8 cellular contexts compared by ENCODE assay signal in genomic region chr2:191115391-191115790, GRCh38. TPM values are rescaled to one million over a fixed set of nuclear protein-coding genes. Genes with fewer than 3 reads are reported as not detected.
DNase-seq lines count a peak whose midpoint lies in the region; ATAC-seq and TF ChIP-seq lines count a peak whose summit lies in the region.

No MANE protein-coding gene starts in this region.

- CTCF ChIA-PET in WTC11 (lab: Charles Lee) = no interaction called here

- DNase-seq in activated T-helper 9 cell treated with anti-CD3 and anti-CD28 coated beads, Interleukin-2, amount 50 U/mL, for 16 hours (ENCODE audit: low read depth) = peak; percentile 36
- peak; percentile 39 to 47 (median 44) for DNase-seq in stimulated activated CD4-positive, alpha-beta T cell treated with anti-CD3 and anti-CD28 coated beads, TNF-alpha, amount 100 ng/mL, for 48 hours (ENCODE audit: low read depth in 3 of 3)
- DNase-seq in WTC11 (ENCODE audit: low spot score) (no peak), NCI-H2081 (lab: John Stamatoyannopoulos, UW) (no peak), Ammon's horn (ENCODE audit: low spot score) (no peak)

- no peak for TF ChIP-seq CTCF in WTC11 (IDR thresholded peaks at IDR 0.05)

- H3K9me3 Mint-ChIP-seq in WTC11 = no peaks in the 10 kb centered on the region

- H3K4me3 Mint-ChIP-seq in WTC11 = no peak overlapping the region

- no peaks in the 10 kb centered on the region for H3K4me1 Mint-ChIP-seq in WTC11

- no peak overlapping the region for H3K27ac Mint-ChIP-seq in WTC11

- ATAC-seq in GM19452 (IDR thresholded peaks at IDR 0.05; ENCODE audit: unreplicated experiment) (peak; percentile 41), HG03521 (IDR thresholded peaks at IDR 0.05; ENCODE audit: unreplicated experiment) (peak; percentile 49), WTC11 (no peak), HG02970 (IDR thresholded peaks at IDR 0.05; ENCODE audit: low FRiP score, unreplicated experiment) (no peak)

- POLR2A ChIA-PET in WTC11 (lab: Charles Lee) = interaction anchor here (0.9 kb wide), 1 partner anchor 39 kb away, joined by 3 read pairs; no protein-coding TSS in a partner anchor

- H3K36me3 Mint-ChIP-seq in WTC11 = no peaks in the 10 kb centered on the region

- no peaks in the 10 kb centered on the region for H3K27me3 Mint-ChIP-seq in WTC11 (ENCODE audit: low read depth)

TF ChIP-seq in WTC11, 78 proteins besides CTCF, POLR2A, EP300 and RAD21:
- TF ChIP-seq ARID4B (CRISPR knock-in tag; IDR thresholded peaks at IDR 0.05; ENCODE audit: borderline replicate concordance) (no peak), PRRX2 (CRISPR knock-in tag; IDR thresholded peaks at IDR 0.05) (no peak), CREM (CRISPR knock-in tag; IDR thresholded peaks at IDR 0.05) (no peak), NR3C1 (CRISPR knock-in tag; conservative IDR thresholded peaks at IDR 0.05; ENCODE audit: low read depth) (no peak), OVOL2 (CRISPR knock-in tag; IDR thresholded peaks at IDR 0.05; ENCODE audit: borderline replicate concordance) (no peak), ZNF281 (CRISPR knock-in tag; IDR thresholded peaks at IDR 0.05) (no peak), EMX1 (CRISPR knock-in tag; IDR thresholded peaks at IDR 0.05) (no peak), TEAD4 (CRISPR knock-in tag; IDR thresholded peaks at IDR 0.05) (no peak), MXD4 (CRISPR knock-in tag; IDR thresholded peaks at IDR 0.05; ENCODE audit: borderline replicate concordance) (no peak), ATF2 (CRISPR knock-in tag; IDR thresholded peaks at IDR 0.05; ENCODE audit: borderline replicate concordance, low read depth) (no peak), HMGXB4 (CRISPR knock-in tag; IDR thresholded peaks at IDR 0.05) (no peak), RORB (CRISPR knock-in tag; IDR thresholded peaks at IDR 0.05) (no peak), SOX15 (CRISPR knock-in tag; IDR thresholded peaks at IDR 0.05) (no peak), TP53 (CRISPR knock-in tag; IDR thresholded peaks at IDR 0.05) (no peak), ZBTB43 (CRISPR knock-in tag; IDR thresholded peaks at IDR 0.05) (no peak)

RNA-seq across cellular contexts. Expression of gene STAT4, which starts 35.4 kb away (rescaled TPM):
- 0.44 to 0.76 TPM (median 0.44 TPM) in 3 replicates for total RNA-seq in WTC11 (2021)

Comparison
In these comparisons a context has a peak if more than half of its experiments do, and no peak if none do; other contexts are left out.
1. ATAC-seq: peak in GM19452 (single experiment) and HG03521 (single experiment); none in WTC11 (single experiment) and HG02970 (single experiment).
2. DNase-seq: peak in activated T-helper 9 cell treated with anti-CD3 and anti-CD28 coated beads, Interleukin-2, amount 50 U/mL, for 16 hours (single experiment) and stimulated activated CD4-positive, alpha-beta T cell treated with anti-CD3 and anti-CD28 coated beads, TNF-alpha, amount 100 ng/mL, for 48 hours (3 of 3); none in WTC11 (single experiment), NCI-H2081 (0 of 2) and Ammon's horn (single experiment).